Comparison of ENCODE assay signal across 34 cellular contexts in the genomic region with DNA sequence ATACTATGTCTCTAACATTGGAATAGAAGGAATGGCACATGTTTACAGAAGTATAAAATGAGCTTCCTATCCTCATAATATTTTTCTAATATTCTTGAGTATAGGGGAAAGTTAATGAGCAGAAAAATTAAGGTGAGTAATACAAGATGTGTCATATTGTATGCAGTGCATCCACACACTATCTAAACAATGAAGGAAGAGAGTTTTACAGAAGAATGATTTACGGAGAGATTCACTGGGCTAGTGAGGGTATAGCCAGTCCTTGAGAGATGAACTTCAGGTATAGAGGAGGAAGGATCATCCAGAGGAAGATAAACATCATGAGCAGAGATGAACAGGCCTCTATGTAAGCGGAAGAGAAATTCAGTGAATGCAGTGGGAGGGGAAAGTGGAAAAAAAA.
"Had no signal": no experiment of that assay in that cellular context is flagged by ENCODE, and none has a peak within 500 bp of the region (broad histone marks: within the 10 kb centered on the region; RNA-seq: fewer than 3 reads in every experiment).

No MANE protein-coding gene starts in this region.

- H3K4me3 ChIP-seq: MG63 had no signal

- H3K36me3 ChIP-seq: MG63 had no signal

- H3K27me3 ChIP-seq: MG63 had no signal

- H3K27ac ChIP-seq: KMS-11 had no signal

- H3K9ac ChIP-seq: KMS-11 had no signal

- H3K4me2 ChIP-seq: KMS-11 had no signal

- H3K9me3 ChIP-seq: MG63 had no signal

- DNase-seq: Karpas-422, Kasumi-1, MG63, MM.1S, MV-4-11, NCI-H1048, NCI-H1092, NCI-H1092 treated with DMSO at 0.1 percent for 48 hours, NCI-H1105, NCI-H1105 treated with DMSO at 0.1 percent for 48 hours, NCI-H1417, NCI-H1417 treated with DMSO at 0.1 percent for 48 hours, NCI-H1436, NCI-H1436 treated with DMSO at 0.1 percent for 48 hours, NCI-H146, NCI-H1694, NCI-H1694 treated with DMSO at 0.1 percent for 48 hours, NCI-H187, NCI-H187 treated with DMSO at 0.1 percent for 48 hours, NCI-H1930, NCI-H2029, NCI-H2029 treated with DMSO at 0.1 percent for 48 hours, NCI-H2081, NCI-H2081 treated with DMSO at 0.1 percent for 48 hours, NCI-H2107, NCI-H2171, NCI-H2171 treated with DMSO at 0.1 percent for 48 hours, NCI-H2227 treated with DMSO at 0.1 percent for 48 hours, NCI-H226, NCI-H345, NCI-H446, NCI-H446 treated with DMSO at 0.1 percent for 48 hours, NCI-H510A had no signal
